Comparison of ENCODE assay signal across 23 cellular contexts in the genomic region with DNA sequence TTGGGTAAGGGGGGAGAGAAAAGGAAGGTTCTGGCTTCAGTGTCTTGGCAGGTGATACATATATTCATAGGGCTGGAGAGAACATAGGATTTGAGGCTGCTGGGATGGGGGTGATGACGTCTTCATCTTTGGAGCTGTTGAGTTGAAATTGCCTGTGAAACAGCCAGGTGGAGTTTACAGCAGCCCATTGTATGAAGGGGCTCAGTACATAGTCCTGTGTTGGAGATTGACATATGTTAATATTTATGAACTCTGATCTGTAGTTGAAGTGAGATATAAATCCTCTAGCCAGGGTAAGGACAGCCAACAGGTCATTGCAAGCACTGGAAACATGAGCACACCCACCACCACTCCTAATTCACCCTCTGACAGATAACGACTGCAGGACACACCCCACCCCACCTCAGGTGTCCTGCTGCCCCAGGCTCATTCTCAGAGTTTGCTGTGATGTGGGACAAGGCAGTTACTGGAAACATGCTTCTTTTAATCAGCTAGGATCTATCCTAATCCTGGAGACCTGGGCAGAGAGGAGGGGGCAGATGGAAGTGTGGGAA.
DNase-seq lines count a peak whose midpoint lies in the region; ATAC-seq and FAIRE-seq lines count a peak whose summit lies in the region.
"Had no signal": no experiment of that assay in that cellular context is flagged by ENCODE, and none has a peak within 500 bp of the region (broad histone marks: within the 10 kb centered on the region; RNA-seq: fewer than 3 reads in every experiment).

No MANE protein-coding gene starts in this region.

- no peak for ATAC-seq in Right ventricle myocardium superior (ENCODE audit: poor library complexity)
- no peak for ATAC-seq in HG03457 (IDR thresholded peaks at IDR 0.05; ENCODE audit: unreplicated experiment)
- ATAC-seq: HCT116, PC-3 had no signal

- no peak overlapping the region for H3K4me3 ChIP-seq in small intestine (ENCODE audit: low read depth in 1 of 2, low read length in 2 of 2)

- H3K4me1 ChIP-seq in small intestine (ENCODE audit: control insufficient read depth in 2 of 2, insufficient read depth in 1 of 2, low read depth in 1 of 2, low read length in 1 of 2), result peaks cover 7 to 8% of the 10 kb centered on the region in 2 donors

- H3K9me3 ChIP-seq in small intestine (ENCODE audit: control insufficient read depth, low read depth), result no peaks in the 10 kb centered on the region
- H3K9me3 ChIP-seq: BE2C had no signal

- DNase-seq in NCI-H748 (lab: John Stamatoyannopoulos, UW; ENCODE audit: unreplicated experiment) (peak; percentile 45), NCI-H748 treated with DMSO at 0.1 percent for 48 hours (lab: John Stamatoyannopoulos, UW) (no peak), NCI-H345 (lab: John Stamatoyannopoulos, UW) (peak; percentile 54), SW480 (ENCODE audit: low spot score) (peak; percentile 21), small intestine (peak; percentile 54), Right ventricle myocardium superior (no peak), SK-N-DZ (ENCODE audit: low spot score) (no peak)
- DNase-seq: 8988T; ACHN; BE2C; Calu3; DMS79 treated with DMSO at 0.1 percent for 48 hours; GF-D8; MM.1S; NCI-H1048; NCI-H1694; NCI-H2081 treated with DMSO at 0.1 percent for 48 hours; NCI-H82; NK-92 treated with Interleukin-12 subunit alpha and Interleukin-12 subunit beta, amount 100 ng/mL, for 24 hours; PC-3 had no signal

- 7 to 65% (median 28%) methylated on average over 2 of the region's 2 CpGs for WGBS in small intestine, 3 donors

- no peak for FAIRE-seq in small intestine (lab: Jason Lieb, UNC)
- FAIRE-seq: GM12891 had no signal

- no peaks in the 10 kb centered on the region for H3K36me3 ChIP-seq in small intestine (ENCODE audit: control insufficient read depth in 2 of 2, insufficient read depth in 2 of 2, low read length in 2 of 2)
- H3K36me3 ChIP-seq: BE2C had no signal

- H3K27ac ChIP-seq in small intestine (ENCODE audit: low read depth in 1 of 2, low read length in 1 of 2), result no peak overlapping the region

- no peaks in the 10 kb centered on the region for H3K27me3 ChIP-seq in small intestine (ENCODE audit: control insufficient read depth in 2 of 2, insufficient read depth in 2 of 2, low read length in 2 of 2)
- H3K27me3 ChIP-seq: BE2C had no signal

- intact Hi-C loops in Right ventricle myocardium superior (cut with DNase I), result no loop called here

Comparison
In these comparisons a context has a peak if more than half of its experiments do, and no peak if none do; other contexts are left out.
1. DNase-seq: peak in NCI-H748 (single experiment), NCI-H345 (single experiment), SW480 (single experiment) and small intestine (single experiment); none in NCI-H748 treated with DMSO at 0.1 percent for 48 hours (single experiment), Right ventricle myocardium superior (single experiment) and SK-N-DZ (single experiment).